In the genomic region with DNA sequence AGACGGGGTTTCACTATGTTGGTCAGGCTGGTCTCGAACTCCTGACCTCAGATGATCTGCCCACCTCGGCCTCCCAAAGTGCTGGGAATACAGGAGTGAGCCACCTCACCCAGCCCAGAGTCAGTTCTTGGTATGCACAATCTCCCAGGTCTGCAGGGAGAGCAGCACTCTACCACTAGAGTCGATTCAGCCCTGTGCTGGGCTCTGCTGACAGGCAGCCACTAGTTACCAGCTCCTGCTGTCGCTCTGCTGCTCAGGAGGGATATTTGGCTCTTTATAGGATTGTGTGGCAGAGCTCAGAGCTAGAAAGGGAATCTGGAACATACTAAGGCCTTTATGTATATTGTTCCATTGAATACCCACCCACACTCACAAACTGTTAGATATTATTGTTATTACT, we compare ENCODE assay signal across 20 cellular contexts.
"Had no signal": no experiment of that assay in that cellular context is flagged by ENCODE, and none has a peak within 500 bp of the region (broad histone marks: within the 10 kb centered on the region; RNA-seq: fewer than 3 reads in every experiment).

No MANE protein-coding gene starts in this region.

- H3K4me1 ChIP-seq: lower lobe of right lung, prostate gland, sigmoid colon, spleen, testis, tibial artery had no signal

- H3K27me3 ChIP-seq: sigmoid colon, testis, tibial artery had no signal

- H3K36me3 ChIP-seq: left ventricle myocardium inferior, lower lobe of right lung, prostate gland, sigmoid colon, spleen, tibial artery had no signal

- H3K9me3 ChIP-seq: left ventricle myocardium inferior, lower lobe of right lung, prostate gland, sigmoid colon, testis, tibial artery had no signal

- ATAC-seq: effector memory CD8-positive, alpha-beta T cell; left colon; lower lobe of right lung; naive thymus-derived CD8-positive, alpha-beta T cell; stimulated activated memory B cell treated with anti-CD40 and anti-IgM and Interleukin-4, amounts not matched to agents 10 μg/mL and 1 μg/mL and 100 μg/mL, for 72 hours; stimulated activated naive CD8-positive, alpha-beta T cell treated with anti-CD3 and anti-CD28 coated beads, Interleukin-15, Interleukin-2, amounts not matched to agents 100 U/mL and 50 U/mL, for 24 hours had no signal

- DNase-seq: cortex of kidney; effector memory CD8-positive, alpha-beta T cell; head of caudate nucleus; left colon; left ventricle myocardium inferior; lower lobe of right lung; naive thymus-derived CD8-positive, alpha-beta T cell; nephron progenitor cell; nucleus accumbens; right cardiac atrium; sigmoid colon; spleen; stimulated activated CD4-positive, alpha-beta T cell treated with anti-CD3 and anti-CD28 coated beads, Interleukin-4, amount 100 ng/mL, for 4 hours; stimulated activated naive CD8-positive, alpha-beta T cell treated with anti-CD3 and anti-CD28 coated beads, Interleukin-15, Interleukin-2, amounts not matched to agents 100 U/mL and 50 U/mL, for 24 hours; substantia nigra; testis; tibial artery had no signal

- H3K4me3 ChIP-seq: left ventricle myocardium inferior, lower lobe of right lung, prostate gland, sigmoid colon, skin epidermis, spleen, testis, tibial artery had no signal

- H3K27ac ChIP-seq: left ventricle myocardium inferior, lower lobe of right lung, prostate gland, sigmoid colon, skin epidermis, spleen, testis, tibial artery had no signal
